20 cellular contexts compared by ENCODE assay signal in the genomic region with DNA sequence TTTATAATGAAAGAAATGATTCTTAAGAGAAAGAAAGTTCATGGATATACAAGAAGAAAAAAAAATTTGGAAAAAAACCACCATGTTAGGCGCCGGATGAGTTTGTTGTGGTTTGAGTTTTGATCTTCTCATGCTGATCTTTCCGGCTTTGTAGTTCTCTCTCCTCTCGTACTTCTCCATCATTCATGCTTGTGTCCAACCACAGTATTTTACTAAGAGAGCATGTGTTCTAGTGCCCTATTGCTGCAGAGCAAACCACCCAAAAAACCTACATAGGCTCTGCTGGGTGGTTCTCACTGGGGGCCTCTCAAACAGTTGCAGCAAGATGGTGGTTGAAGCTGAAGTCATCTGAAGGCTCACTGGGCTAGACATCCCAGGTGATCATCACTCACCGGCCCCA.
"Had no signal": no experiment of that assay in that cellular context is flagged by ENCODE, and none has a peak within 500 bp of the region (broad histone marks: within the 10 kb centered on the region; RNA-seq: fewer than 3 reads in every experiment).

No MANE protein-coding gene starts in this region.

- H3K36me3 Mint-ChIP-seq: natural killer cell; stimulated activated memory B cell treated with anti-CD40 and anti-IgM and Interleukin-4, amounts not matched to agents 10 μg/mL and 1 μg/mL and 100 μg/mL, for 72 hours had no signal

- H3K27ac ChIP-seq: dorsolateral prefrontal cortex, heart right ventricle, tibial artery, upper lobe of left lung, uterus had no signal

- H3K27ac Mint-ChIP-seq: natural killer cell; stimulated activated memory B cell treated with anti-CD40 and anti-IgM and Interleukin-4, amounts not matched to agents 10 μg/mL and 1 μg/mL and 100 μg/mL, for 72 hours; stimulated activated naive CD8-positive, alpha-beta T cell treated with anti-CD3 and anti-CD28 coated beads, Interleukin-15, Interleukin-2, amounts not matched to agents 100 ng/mL and 50 ng/mL, for 24 hours had no signal

- H3K4me1 Mint-ChIP-seq: stimulated activated memory B cell treated with anti-CD40 and anti-IgM and Interleukin-4, amounts not matched to agents 10 μg/mL and 1 μg/mL and 100 μg/mL, for 72 hours had no signal

- ATAC-seq: heart right ventricle; left lobe of liver; natural killer cell; sciatic nerve; stimulated activated memory B cell treated with anti-CD40 and anti-IgM and Interleukin-4, amounts not matched to agents 10 μg/mL and 1 μg/mL and 100 μg/mL, for 72 hours had no signal

- H3K9me3 Mint-ChIP-seq: natural killer cell; neural crest cell; stimulated activated memory B cell treated with anti-CD40 and anti-IgM and Interleukin-4, amounts not matched to agents 10 μg/mL and 1 μg/mL and 100 μg/mL, for 72 hours; stimulated activated naive CD8-positive, alpha-beta T cell treated with anti-CD3 and anti-CD28 coated beads, Interleukin-15, Interleukin-2, amounts not matched to agents 100 ng/mL and 50 ng/mL, for 24 hours had no signal

- H3K27me3 Mint-ChIP-seq: stimulated activated memory B cell treated with anti-CD40 and anti-IgM and Interleukin-4, amounts not matched to agents 10 μg/mL and 1 μg/mL and 100 μg/mL, for 72 hours; stimulated activated naive CD8-positive, alpha-beta T cell treated with anti-CD3 and anti-CD28 coated beads, Interleukin-15, Interleukin-2, amounts not matched to agents 100 ng/mL and 50 ng/mL, for 24 hours had no signal

- H3K27me3 ChIP-seq: dorsolateral prefrontal cortex, heart right ventricle, spleen, tibial artery, upper lobe of left lung, uterus had no signal

- H3K4me3 Mint-ChIP-seq: natural killer cell; neural crest cell; stimulated activated memory B cell treated with anti-CD40 and anti-IgM and Interleukin-4, amounts not matched to agents 10 μg/mL and 1 μg/mL and 100 μg/mL, for 72 hours; stimulated activated naive CD8-positive, alpha-beta T cell treated with anti-CD3 and anti-CD28 coated beads, Interleukin-15, Interleukin-2, amounts not matched to agents 100 ng/mL and 50 ng/mL, for 24 hours had no signal

- DNase-seq: dorsolateral prefrontal cortex; effector CD8-positive, alpha-beta T cell; heart right ventricle; hypothalamus; kidney glomerular epithelial cell; mammary epithelial cell; natural killer cell; posterior cingulate gyrus; spleen; stimulated activated CD4-positive, alpha-beta T cell treated with anti-CD3 and anti-CD28 coated beads, Interleukin-15, amount 100 ng/mL, for 24 hours; stimulated activated CD4-positive, alpha-beta T cell treated with anti-CD3 and anti-CD28 coated beads, Interleukin-1b, Interleukin-23, amount 100 ng/mL, for 48 hours; stimulated activated CD4-positive, alpha-beta T cell treated with anti-CD3 and anti-CD28 coated beads, Interleukin-4, amount 100 ng/mL, for 24 hours; tibial artery; upper lobe of left lung; uterus had no signal

- H3K4me1 ChIP-seq: tibial artery, upper lobe of left lung, uterus had no signal
